ENCODE assay signal across 28 cellular contexts in the genomic region with DNA sequence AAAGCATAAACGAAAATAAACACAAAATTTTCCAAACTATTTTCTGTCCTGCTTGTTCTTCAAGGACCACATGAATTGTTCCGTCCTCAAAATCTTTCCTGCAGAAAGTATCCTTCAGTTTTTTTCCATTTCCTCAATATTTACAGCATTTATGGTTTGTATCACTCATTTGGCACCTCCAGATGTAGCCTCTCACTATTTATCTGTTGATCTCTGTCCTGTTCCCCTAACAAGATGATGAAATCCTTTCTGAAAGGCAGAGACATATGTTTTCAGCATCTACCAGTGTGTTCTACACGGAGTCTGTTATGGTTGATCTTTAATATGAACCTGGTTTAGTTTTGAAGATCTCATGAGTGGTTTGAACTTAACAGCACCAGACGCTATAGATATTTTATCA.
"Had no signal": no experiment of that assay in that cellular context is flagged by ENCODE, and none has a peak within 500 bp of the region (broad histone marks: within the 10 kb centered on the region; RNA-seq: fewer than 3 reads in every experiment).

No MANE protein-coding gene starts in this region.

- H3K36me3 ChIP-seq: ascending aorta, brain microvascular endothelial cell, heart right ventricle, pancreas, prostate gland, thoracic aorta, uterus had no signal

- H3K9me3 Mint-ChIP-seq: activated T-cell treated with anti-CD3 and anti-CD28 coated beads, Interleukin-2, amount 50 U/mL, for 72 hours; naive thymus-derived CD4-positive, alpha-beta T cell; neural crest cell; stimulated activated effector memory CD8-positive, alpha-beta T cell treated with anti-CD3 and anti-CD28 coated beads, Interleukin-12 subunit alpha, Interleukin-12 subunit beta, amount 100 ng/mL, for 72 hours; stimulated activated naive CD8-positive, alpha-beta T cell treated with anti-CD3 and anti-CD28 coated beads, Interleukin-15, Interleukin-2, amounts not matched to agents 100 ng/mL and 50 ng/mL, for 24 hours; type B pancreatic cell had no signal

- H3K4me3 ChIP-seq: ascending aorta, coronary artery, dorsolateral prefrontal cortex, heart right ventricle, pancreas, prostate gland, thoracic aorta, uterus had no signal

- H3K27me3 Mint-ChIP-seq: activated naive CD8-positive, alpha-beta T cell; naive thymus-derived CD4-positive, alpha-beta T cell; stimulated activated naive CD8-positive, alpha-beta T cell treated with anti-CD3 and anti-CD28 coated beads, Interleukin-15, Interleukin-2, amounts not matched to agents 100 ng/mL and 50 ng/mL, for 24 hours; type B pancreatic cell had no signal

- H3K36me3 Mint-ChIP-seq: stimulated activated effector memory CD8-positive, alpha-beta T cell treated with anti-CD3 and anti-CD28 coated beads, Interleukin-12 subunit alpha, Interleukin-12 subunit beta, amount 100 ng/mL, for 72 hours had no signal

- DNase-seq: activated CD4-positive, alpha-beta T cell treated with anti-CD3 and anti-CD28 coated beads for 4 hours; activated CD4-positive, alpha-beta T cell treated with anti-CD3 and anti-CD28 coated beads, Interleukin-2, amount 50 U/mL, for 4 hours; activated naive CD4-positive, alpha-beta T cell; activated T-cell treated with anti-CD3 and anti-CD28 coated beads for 4 hours; activated T-cell treated with anti-CD3 and anti-CD28 coated beads, Interleukin-2, amount 50 U/mL, for 72 hours; brain microvascular endothelial cell; dorsolateral prefrontal cortex; effector memory CD4-positive, alpha-beta T cell; erythroblast; heart right ventricle; midbrain; naive thymus-derived CD4-positive, alpha-beta T cell; nucleus accumbens; pancreas; retina; small intestine; stimulated activated CD4-positive, alpha-beta T cell treated with anti-CD3 and anti-CD28 coated beads, Interleukin-4, amount 100 ng/mL, for 24 hours; uterus had no signal

- H3K4me1 ChIP-seq: ascending aorta, heart right ventricle, pancreas, prostate gland, uterus had no signal

- ATAC-seq: activated T-cell treated with anti-CD3 and anti-CD28 coated beads, Interleukin-2, amount 50 U/mL, for 72 hours; heart right ventricle; naive thymus-derived CD4-positive, alpha-beta T cell; pancreas; sciatic nerve; stimulated activated effector memory CD8-positive, alpha-beta T cell treated with anti-CD3 and anti-CD28 coated beads, Interleukin-12 subunit alpha, Interleukin-12 subunit beta, amount 100 ng/mL, for 72 hours had no signal

- H3K4me1 Mint-ChIP-seq: naive thymus-derived CD4-positive, alpha-beta T cell; stimulated activated effector memory CD8-positive, alpha-beta T cell treated with anti-CD3 and anti-CD28 coated beads, Interleukin-12 subunit alpha, Interleukin-12 subunit beta, amount 100 ng/mL, for 72 hours had no signal

- H3K9me3 ChIP-seq: ascending aorta, heart right ventricle, pancreas, prostate gland, thoracic aorta, uterus had no signal

- H3K27me3 ChIP-seq: ascending aorta, brain microvascular endothelial cell, dorsolateral prefrontal cortex, heart right ventricle, pancreas, uterus had no signal

- H3K4me3 Mint-ChIP-seq: activated naive CD8-positive, alpha-beta T cell; activated T-cell treated with anti-CD3 and anti-CD28 coated beads, Interleukin-2, amount 50 U/mL, for 72 hours; naive thymus-derived CD4-positive, alpha-beta T cell; neural crest cell; stimulated activated effector memory CD8-positive, alpha-beta T cell treated with anti-CD3 and anti-CD28 coated beads, Interleukin-12 subunit alpha, Interleukin-12 subunit beta, amount 100 ng/mL, for 72 hours; stimulated activated naive CD8-positive, alpha-beta T cell treated with anti-CD3 and anti-CD28 coated beads, Interleukin-15, Interleukin-2, amounts not matched to agents 100 ng/mL and 50 ng/mL, for 24 hours; type B pancreatic cell had no signal

- H3K27ac Mint-ChIP-seq: activated naive CD8-positive, alpha-beta T cell; activated T-cell treated with anti-CD3 and anti-CD28 coated beads, Interleukin-2, amount 50 U/mL, for 72 hours; naive thymus-derived CD4-positive, alpha-beta T cell; stimulated activated effector memory CD8-positive, alpha-beta T cell treated with anti-CD3 and anti-CD28 coated beads, Interleukin-12 subunit alpha, Interleukin-12 subunit beta, amount 100 ng/mL, for 72 hours; stimulated activated naive CD8-positive, alpha-beta T cell treated with anti-CD3 and anti-CD28 coated beads, Interleukin-15, Interleukin-2, amounts not matched to agents 100 ng/mL and 50 ng/mL, for 24 hours; type B pancreatic cell had no signal

- H3K27ac ChIP-seq: ascending aorta, brain microvascular endothelial cell, coronary artery, dorsolateral prefrontal cortex, heart right ventricle, pancreas, prostate gland, thoracic aorta, uterus had no signal
